ENCODE assay signal across 14 cellular contexts in genomic region chr14:77889971-77890442, GRCh38.
DNase-seq lines count a peak whose midpoint lies in the region; TF ChIP-seq lines count a peak whose summit lies in the region.
"Had no signal": no experiment of that assay in that cellular context is flagged by ENCODE, and none has a peak within 500 bp of the region (broad histone marks: within the 10 kb centered on the region; RNA-seq: fewer than 3 reads in every experiment).

No MANE protein-coding gene starts in this region.

- in situ Hi-C loops in mammary epithelial cell (cut with MboI; ENCODE audit: low sequenced_read_pairs in 2 of 2) = no loop called here

- dilution Hi-C loops in mammary epithelial cell (cut with HindIII; ENCODE audit: low sequenced_read_pairs) = no loop called here

- H3K9me3 ChIP-seq in mammary epithelial cell (replicated peaks; ENCODE audit: insufficient read depth, low read length) = no peaks in the 10 kb centered on the region
- H3K9me3 ChIP-seq: tibial artery had no signal

- POLR2A ChIA-PET in AG04449 (lab: Yijun Ruan, JAX) = no interaction called here

- no peaks in the 10 kb centered on the region for H3K79me2 ChIP-seq in mammary epithelial cell (ENCODE audit: insufficient read depth, low read length)

- no peak overlapping the region for H3K4me2 ChIP-seq in mammary epithelial cell (ENCODE audit: insufficient read depth, low read depth, low read length)
- H3K4me2 ChIP-seq: BLaER1 had no signal

- intact Hi-C loops in mammary epithelial cell (cut with micrococcal nuclease) = no loop called here

- no peak overlapping the region for H3K4me3 ChIP-seq in AG04449 (ENCODE audit: low read depth, low read length)
- H3K4me3 ChIP-seq in mammary epithelial cell (replicated peaks in 1 of 3; ENCODE audit: insufficient read depth in 1 of 3, low read depth in 2 of 3, low read length in 3 of 3) = no peak overlapping the region
- H3K4me3 ChIP-seq in kidney epithelial cell (ENCODE audit: low read depth, low read length) = no peak overlapping the region
- H3K4me3 ChIP-seq: BLaER1, sigmoid colon, SK-N-MC, tibial artery had no signal

- H3K4me1 ChIP-seq in mammary epithelial cell (ENCODE audit: insufficient read depth, low read length) = no peaks in the 10 kb centered on the region
- H3K4me1 ChIP-seq: BLaER1, sigmoid colon, tibial artery had no signal

- H3K27ac ChIP-seq in mammary epithelial cell (ENCODE audit: insufficient read depth, low read depth, low read length) = no peak overlapping the region
- H3K27ac ChIP-seq: BLaER1, sigmoid colon, SK-N-MC, tibial artery had no signal

- BruUV-seq in mammary epithelial cell (replicated peaks; lab: Mats Ljungman, UMichigan) = no TSS peak

- 88% methylated on average over 3 of the region's 3 CpGs for WGBS in mammary epithelial cell (ENCODE audit: low coverage, missing lambda C conversion rate)

- no peak overlapping the region for H3K9ac ChIP-seq in mammary epithelial cell (ENCODE audit: insufficient read depth, low read length)
- H3K9ac ChIP-seq: BLaER1 had no signal

- H3K36me3 ChIP-seq in mammary epithelial cell (ENCODE audit: insufficient read depth, low read length) (no peaks in the 10 kb centered on the region), kidney epithelial cell (ENCODE audit: control insufficient read depth, insufficient read depth, low read length) (no peaks in the 10 kb centered on the region)

- no peak for TF ChIP-seq CTCF in AG04449 (IDR thresholded peaks at IDR 0.05; ENCODE audit: insufficient read depth, low read length, missing control alignments)
- TF ChIP-seq CTCF in mammary epithelial cell (conservative IDR thresholded peaks at IDR 0.05 in 1 of 2, IDR thresholded peaks at IDR 0.05 in 1 of 2; ENCODE audit: extremely low read depth in 1 of 2, insufficient read depth in 1 of 2, low read depth in 1 of 2, low read length in 2 of 2) = no peak
- no peak for TF ChIP-seq CTCF in kidney epithelial cell (IDR thresholded peaks at IDR 0.05; ENCODE audit: insufficient read depth, low read length, poor library complexity, severe bottlenecking)

- DNase-seq in AG04449 (ENCODE audit: low read depth, low spot score) (peak; percentile 53), HK-2 (ENCODE audit: unreplicated experiment) (peak; percentile 4), mammary epithelial cell (peak; percentile 86), kidney epithelial cell (ENCODE audit: low read depth) (peak; percentile 9), NCI-H510A (lab: John Stamatoyannopoulos, UW) (no peak), activated gamma-delta T cell (lab: John Stamatoyannopoulos, UW) (no peak), NOMO-1 treated with dmso at 0.1 percent for 144 hours (lab: John Stamatoyannopoulos, UW; ENCODE audit: unreplicated experiment) (no peak), NCI-H1092 (lab: John Stamatoyannopoulos, UW) (no peak)
- DNase-seq: activated CD4-positive, alpha-beta T cell treated with anti-CD3 and anti-CD28 coated beads for 1 hour; NCI-H526 treated with DMSO at 0.1 percent for 48 hours; sigmoid colon; tibial artery had no signal

- no peak overlapping the region for H2AFZ ChIP-seq in mammary epithelial cell (ENCODE audit: low read depth, low read length)

- H4K20me1 ChIP-seq in mammary epithelial cell (ENCODE audit: insufficient read depth, low read length) = no peaks in the 10 kb centered on the region
- H4K20me1 ChIP-seq: BLaER1 had no signal

- CTCF ChIA-PET in AG04449 (lab: Yijun Ruan, JAX) (interaction anchor here (0.8 kb wide), 1 partner anchor 26 kb away, joined by 4 read pairs; no protein-coding TSS in a partner anchor), mammary epithelial cell (lab: Charles Lee; ENCODE audit: low non-redundant PET) (no interaction called here)

- no peaks in the 10 kb centered on the region for H3K27me3 ChIP-seq in mammary epithelial cell (ENCODE audit: insufficient read depth, low read length)
- H3K27me3 ChIP-seq in kidney epithelial cell (ENCODE audit: control insufficient read depth, insufficient read depth, low read length) = no peaks in the 10 kb centered on the region
- H3K27me3 ChIP-seq: BLaER1, sigmoid colon, tibial artery had no signal

Comparison
In these comparisons a context has a peak if more than half of its experiments do, and no peak if none do; other contexts are left out.
1. DNase-seq: peak in AG04449 (single experiment), HK-2 (single experiment), mammary epithelial cell (single experiment) and kidney epithelial cell (single experiment); none in NCI-H510A (single experiment), activated gamma-delta T cell (single experiment), NOMO-1 treated with dmso at 0.1 percent for 144 hours (single experiment) and NCI-H1092 (single experiment).